8 cellular contexts compared by ENCODE assay signal in genomic region chr12:84874125-84874824, GRCh38. TPM values are rescaled to one million over a fixed set of nuclear protein-coding genes. Genes with fewer than 3 reads are reported as not detected.
DNase-seq lines count a peak whose midpoint lies in the region; ATAC-seq and TF ChIP-seq lines count a peak whose summit lies in the region.

No MANE protein-coding gene starts in this region.

- no peak overlapping the region for H3K27ac ChIP-seq in thyroid gland

- H3K27me3 ChIP-seq in thyroid gland, result no peaks in the 10 kb centered on the region

- ATAC-seq in GM19395 (IDR thresholded peaks at IDR 0.05; ENCODE audit: unreplicated experiment) (peak; percentile 99), HG03280 (IDR thresholded peaks at IDR 0.05; ENCODE audit: unreplicated experiment) (peak; percentile 96)

- intact Hi-C loops in thyroid gland (cut with DNase I), result no loop called here

- no peaks in the 10 kb centered on the region for H3K36me3 ChIP-seq in thyroid gland

- H3K4me3 ChIP-seq in thyroid gland (replicated peaks in 1 of 3), result no peak overlapping the region

- no peak for TF ChIP-seq POLR2A in thyroid gland (IDR thresholded peaks at IDR 0.05)

- DNase-seq in DMS153 (lab: John Stamatoyannopoulos, UW) (peak; percentile 33), NCI-H2227 (lab: John Stamatoyannopoulos, UW; ENCODE audit: unreplicated experiment) (peak; percentile 79), amniotic stem cell (lab: John Stamatoyannopoulos, UW) (peak; percentile 55), iPS-NIHi11 (ENCODE audit: low spot score) (peak; percentile 21), thyroid gland (no peak)
- DNase-seq in activated T-cell treated with anti-CD3 and anti-CD28 coated beads, Interleukin-2, amount 50 U/mL, for 1 hour, result no peak

- H3K4me1 ChIP-seq in thyroid gland, result no peaks in the 10 kb centered on the region

- TF ChIP-seq CTCF in thyroid gland (IDR thresholded peaks at IDR 0.05), result peak; percentile 27 to 81 (median 64)

- 49 to 55% methylated on average over 7 of the region's 7 CpGs for WGBS in thyroid gland, 2 donors

- no peaks in the 10 kb centered on the region for H3K9me3 ChIP-seq in thyroid gland

RNA-seq across cellular contexts. Expression of gene SLC6A15, which starts 38.3 kb away (rescaled TPM):
- total RNA-seq in thyroid gland, result 1 to 10 TPM in 3 of 4 donors, under 1 TPM in 1; 0.89 to 4.0 (median 1.6) TPM

Comparison
In these comparisons a context has a peak if more than half of its experiments do, and no peak if none do; other contexts are left out.
1. DNase-seq: peak in DMS153 (single experiment), NCI-H2227 (single experiment), amniotic stem cell (single experiment) and iPS-NIHi11 (single experiment); none in thyroid gland (0 of 2) and activated T-cell treated with anti-CD3 and anti-CD28 coated beads, Interleukin-2, amount 50 U/mL, for 1 hour (single experiment).